Comparison of ENCODE assay signal across 11 cellular contexts in the genomic region with DNA sequence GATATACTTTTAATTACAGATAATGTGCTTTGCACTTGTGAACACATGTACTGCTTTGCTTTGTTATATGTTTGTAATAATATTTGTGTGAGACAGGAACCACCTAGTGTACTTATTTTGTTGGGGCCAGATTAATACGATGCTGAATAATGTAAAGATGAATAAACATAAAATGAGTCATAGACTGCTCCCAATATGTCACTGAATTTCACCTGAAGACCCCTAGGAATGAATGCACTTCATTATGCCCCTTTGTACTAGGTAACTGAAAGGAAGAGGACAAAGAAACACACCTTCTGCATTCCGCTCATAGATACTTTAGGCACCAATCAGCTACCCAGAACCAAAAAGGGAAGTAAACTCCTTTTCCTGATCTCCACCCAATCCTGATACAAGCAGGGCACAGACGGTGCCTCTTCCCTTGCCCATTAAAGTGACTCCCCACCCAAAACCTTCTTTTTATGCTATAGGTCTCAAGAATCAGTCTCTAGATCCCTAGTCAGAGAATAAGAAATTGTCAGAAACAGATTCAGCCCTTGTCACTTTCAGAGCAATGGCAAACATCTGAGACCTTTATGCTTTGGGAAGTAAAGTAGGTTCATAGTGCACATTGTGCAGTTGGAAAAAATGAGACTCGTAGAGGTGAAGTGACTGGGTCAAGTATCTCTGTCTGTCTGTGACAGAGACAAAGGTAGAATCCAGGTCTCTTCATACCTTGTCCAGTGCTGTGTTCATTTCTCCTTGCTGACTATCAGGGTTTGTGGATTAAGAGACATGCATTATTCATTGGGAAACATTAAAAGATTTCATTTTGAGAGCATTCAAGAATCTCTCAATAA. TPM values are rescaled to one million over a fixed set of nuclear protein-coding genes. Genes with fewer than 3 reads are reported as not detected.
DNase-seq lines count a peak whose midpoint lies in the region; ATAC-seq, FAIRE-seq and TF ChIP-seq lines count a peak whose summit lies in the region.
"Had no signal": no experiment of that assay in that cellular context is flagged by ENCODE, and none has a peak within 500 bp of the region (broad histone marks: within the 10 kb centered on the region; RNA-seq: fewer than 3 reads in every experiment).

No MANE protein-coding gene starts in this region.

- peak; percentile 36 for DNase-seq in DND-41
- peak in 41 of 76 experiments; percentile 0 to 65 (median 11) for DNase-seq in HUDEP-2 (lab: John Stamatoyannopoulos, UW; ENCODE audit: unreplicated experiment in 76 of 76)
- peak; percentile 45 for DNase-seq in GM12878 (ENCODE audit: low read depth, low spot score)
- DNase-seq in trophoblast cell = no peak
- no peak for DNase-seq in NCI-H2196 treated with DMSO at 0.1 percent for 48 hours (lab: John Stamatoyannopoulos, UW; ENCODE audit: unreplicated experiment)
- DNase-seq in SIG-M5 (lab: John Stamatoyannopoulos, UW) = no peak
- DNase-seq in NCI-H2227 (lab: John Stamatoyannopoulos, UW; ENCODE audit: unreplicated experiment) = no peak
- DNase-seq: amygdala, NCI-H446 treated with DMSO at 0.1 percent for 48 hours had no signal

- in situ Hi-C loops in GM12878 (cut with MboI) = loop anchor here (5.0 kb wide), 1 partner anchor 199 kb away; the partner anchor contains the start of gene P2RY10

- no peaks in the 10 kb centered on the region for H3K79me1 ChIP-seq in trophoblast cell (ENCODE audit: low read length)

- H2AK5ac ChIP-seq in trophoblast cell (ENCODE audit: low read length) = no peak overlapping the region

- H4K20me1 ChIP-seq in DND-41 (ENCODE audit: insufficient read depth, low read length) (no peaks in the 10 kb centered on the region), GM12878 (ENCODE audit: control insufficient read depth, insufficient read depth) (no peaks in the 10 kb centered on the region)

- TSS peak; percentile 45 for BruUV-seq in GM12878 (replicated peaks; lab: Mats Ljungman, UMichigan)

- CTCF ChIA-PET in GM12878 (lab: Yijun Ruan, JAX) = interaction anchor here (1.4 kb wide), 1 partner anchor 23 kb away, joined by 4 read pairs; no protein-coding TSS in a partner anchor

- no peak for TF ChIP-seq CTCF in DND-41 (IDR thresholded peaks at IDR 0.05; ENCODE audit: borderline replicate concordance, extremely low read depth, low read length, poor library complexity, severe bottlenecking)
- no peak for TF ChIP-seq CTCF in GM12878 (IDR thresholded peaks at IDR 0.05 in 2 of 3, conservative IDR thresholded peaks at IDR 0.05 in 1 of 3; ENCODE audit: control insufficient read depth in 2 of 3, extremely low read depth in 1 of 3, insufficient read depth in 1 of 3, low read depth in 3 of 3, low read length in 3 of 3)

- no peak for TF ChIP-seq RAD21 in GM12878 (IDR thresholded peaks at IDR 0.05; ENCODE audit: insufficient read depth, low read depth, low read length)

- no peak overlapping the region for H3K23ac ChIP-seq in trophoblast cell (ENCODE audit: low read length)

- H3K4me3 ChIP-seq in DND-41 (ENCODE audit: low read depth in 1 of 2, low read length in 2 of 2) (peak overlapping the region; percentile 65 to 71), GM12878 (peak overlapping the region; percentile 39), trophoblast cell (ENCODE audit: low read depth, low read length) (no peak overlapping the region)
- H3K4me3 ChIP-seq: thoracic aorta had no signal

- no peak overlapping the region for H4K8ac ChIP-seq in trophoblast cell (ENCODE audit: low read depth, low read length)

- peak overlapping the region; percentile 86 for H3K27ac ChIP-seq in DND-41 (ENCODE audit: low read length)
- peak overlapping the region; percentile 73 for H3K27ac ChIP-seq in GM12878 (ENCODE audit: control insufficient read depth, insufficient read depth)
- H3K27ac ChIP-seq in trophoblast cell (ENCODE audit: low read depth, low read length) = no peak overlapping the region
- H3K27ac ChIP-seq: thoracic aorta had no signal

- H3K36me3 ChIP-seq in DND-41 (ENCODE audit: insufficient read depth, low read length) = no peaks in the 10 kb centered on the region
- H3K36me3 ChIP-seq in GM12878 (ENCODE audit: control insufficient read depth in 2 of 2, insufficient read depth in 2 of 2, low read length in 1 of 2) = no peaks in the 10 kb centered on the region
- H3K36me3 ChIP-seq in trophoblast cell (ENCODE audit: control insufficient read depth in 1 of 2, insufficient read depth in 2 of 2, low read length in 2 of 2) = no peaks in the 10 kb centered on the region
- H3K36me3 ChIP-seq: thoracic aorta had no signal

- H3K79me2 ChIP-seq in DND-41 (ENCODE audit: insufficient read depth, low read length) (peaks cover 70% of the 10 kb centered on the region), GM12878 (ENCODE audit: control insufficient read depth, insufficient read depth, low read length) (peaks cover 31% of the 10 kb centered on the region), trophoblast cell (ENCODE audit: control insufficient read depth, insufficient read depth, low read length, poor library complexity) (no peaks in the 10 kb centered on the region)

- H3K4ac ChIP-seq in trophoblast cell (ENCODE audit: low read depth, low read length) = no peak overlapping the region

- TF ChIP-seq EP300 in GM12878 (IDR thresholded peaks at IDR 0.05; ENCODE audit: borderline replicate concordance in 1 of 2, control insufficient read depth in 1 of 2, low read depth in 2 of 2, low read length in 2 of 2) = no peak

- intact Hi-C loops in GM12878 (cut with micrococcal nuclease; ENCODE audit: unreplicated experiment) = loop anchor here (1.0 to 5.0 kb wide), 5 partner anchors 36 to 199 kb away; partner anchors contain the start of gene P2RY10

- H3K18ac ChIP-seq in trophoblast cell (ENCODE audit: low read length) = no peak overlapping the region

- no peak overlapping the region for H3K14ac ChIP-seq in trophoblast cell (ENCODE audit: low read length)

- 24% methylated on average over 4 of the region's 4 CpGs for WGBS in GM12878 (ENCODE audit: insufficient coverage, insufficient replicate concordance, low lambda C conversion rate, missing lambda C conversion rate)
- no CpG with 5 or more reads among the region's 4 CpGs for WGBS in trophoblast cell (ENCODE audit: extremely low coverage, insufficient coverage, insufficient read length)

- SMC1A ChIA-PET in GM12878 (lab: Charles Lee; ENCODE audit: uncharacterized antibody, unreplicated experiment) = interaction anchor here (1.2 to 6.4 kb wide), 8 partner anchors 10 to 190 kb away, joined by 3 to 41 read pairs (median 18); no protein-coding TSS in a partner anchor

- ATAC-seq in DND-41 (ENCODE audit: insufficient read depth, low read depth) (peak; percentile 65), GM19043 (IDR thresholded peaks at IDR 0.05; ENCODE audit: low read depth, unreplicated experiment) (peak; percentile 30), GM12878 (peak; percentile 52)

- H3K27me3 ChIP-seq in DND-41 (ENCODE audit: insufficient read depth, low read length, poor library complexity) (no peaks in the 10 kb centered on the region), GM12878 (replicated peaks in 1 of 2; ENCODE audit: control insufficient read depth in 2 of 2, insufficient read depth in 2 of 2, low read length in 1 of 2) (no peaks in the 10 kb centered on the region), trophoblast cell (ENCODE audit: insufficient read depth, low read length) (no peaks in the 10 kb centered on the region)

- H3K9ac ChIP-seq in DND-41 (ENCODE audit: low read depth, low read length) = peak overlapping the region; percentile 84
- peak overlapping the region; percentile 40 for H3K9ac ChIP-seq in GM12878 (ENCODE audit: control insufficient read depth, insufficient read depth, low read length)
- no peak overlapping the region for H3K9ac ChIP-seq in trophoblast cell (ENCODE audit: low read length)

- no peak overlapping the region for H4K91ac ChIP-seq in trophoblast cell (ENCODE audit: low read depth, low read length)

- H3K9me3 ChIP-seq in DND-41 (ENCODE audit: insufficient read depth, low read length, severe bottlenecking) (no peaks in the 10 kb centered on the region), GM12878 (replicated peaks; ENCODE audit: control insufficient read depth, insufficient read depth, low read length) (no peaks in the 10 kb centered on the region), trophoblast cell (ENCODE audit: insufficient read depth, low read depth, low read length) (no peaks in the 10 kb centered on the region)
- H3K9me3 ChIP-seq: thoracic aorta had no signal

- H3K4me1 ChIP-seq in DND-41 (ENCODE audit: insufficient read depth, low read length) = peaks cover 58% of the 10 kb centered on the region
- peaks cover 8% of the 10 kb centered on the region for H3K4me1 ChIP-seq in GM12878 (ENCODE audit: control insufficient read depth, insufficient read depth, low read length)
- H3K4me1 ChIP-seq in trophoblast cell (ENCODE audit: control insufficient read depth in 1 of 2, insufficient read depth in 2 of 2, low read length in 2 of 2) = no peaks in the 10 kb centered on the region

- FAIRE-seq in GM12878 (lab: Jason Lieb, UNC) = no peak

- H2BK5ac ChIP-seq in trophoblast cell (ENCODE audit: low read depth, low read length, poor library complexity) = no peak overlapping the region

- POLR2A ChIA-PET in GM12878 (lab: Charles Lee) = interaction anchor here (0.6 to 1.8 kb wide), 4 partner anchors 35 to 189 kb away, joined by 3 to 6 read pairs (median 4); no protein-coding TSS in a partner anchor

- H2BK120ac ChIP-seq in trophoblast cell (ENCODE audit: insufficient read depth, low read length, poor library complexity) = no peak overlapping the region

- H3K4me2 ChIP-seq in DND-41 (ENCODE audit: insufficient read depth, low read length) (peak overlapping the region; percentile 73), GM12878 (ENCODE audit: control insufficient read depth, insufficient read depth) (peak overlapping the region; percentile 70), trophoblast cell (ENCODE audit: low read length) (no peak overlapping the region)

- RAD21 ChIA-PET in GM12878 (lab: Charles Lee; ENCODE audit: unreplicated experiment) = interaction anchor here (1.0 to 6.0 kb wide), 11 partner anchors 14 to 200 kb away, joined by 3 to 44 read pairs (median 8); no protein-coding TSS in a partner anchor

- H2AFZ ChIP-seq in DND-41 (ENCODE audit: low read depth, low read length) (no peak overlapping the region), GM12878 (ENCODE audit: control insufficient read depth, low read depth, low read length) (peak overlapping the region; percentile 37), trophoblast cell (ENCODE audit: insufficient read depth, low read length, poor library complexity) (no peak overlapping the region)

- no peak overlapping the region for H2BK12ac ChIP-seq in trophoblast cell (ENCODE audit: low read length)

- TF ChIP-seq POLR2A in GM12878 (IDR thresholded peaks at IDR 0.05; ENCODE audit: low read depth, low read length) = no peak

- H4K12ac ChIP-seq in trophoblast cell (ENCODE audit: low read depth, low read length) = no peak overlapping the region

RNA-seq across cellular contexts. Expression of gene GPR174, which starts 2.3 kb away (rescaled TPM):
- total RNA-seq in GM12878 (2013; cell fraction: nucleolus; rRNA removed) = 163 and 164 TPM in 2 replicates
- total RNA-seq in GM12878 (2014; rRNA removed) (6.6 and 7.7 TPM in 2 replicates), GM12878 (2014; rRNA removed; fragmentation: Illumina TruSeq; extraction: Trizol) (6.4 and 7.4 TPM in 2 replicates), GM12878 (2021) (5.5 and 5.7 TPM in 2 replicates)
- polyA plus RNA-seq in GM12878 (2011; ENCODE audit: low read depth) = 4.6 TPM
- polyA plus RNA-seq in GM12878 (2011; rRNA removed) (116 and 118 TPM in 2 replicates), GM12878 (2014; fragmentation: Illumina TruSeq; extraction: Trizol) (6.8 and 7.4 TPM in 2 replicates), GM12878 (2014; fragmentation: Nextera tagmentation; extraction: Ambion mirVana) (1 to 10 TPM; 1.2 to 1.3 TPM), GM12878 (2014; rRNA removed) (4.1 and 5.2 TPM in 2 replicates), GM12878 (2016; fragmentation: Nextera tagmentation; extraction: Ambion mirVana) (1 to 10 TPM; 2.5 to 2.9 TPM)
- 68.1 and 86.2 TPM in 2 replicates for polyA plus RNA-seq in GM12878 (2011; cell fraction: cytosol; rRNA removed)
- polyA plus RNA-seq in GM12878 (2011; cell fraction: nucleus; rRNA removed) = 84.7 and 106 TPM in 2 replicates
- polyA plus RNA-seq in GM12878 (2012) = 3.7 and 3.9 TPM in 2 replicates
- 406 and 510 TPM in 2 replicates for polyA minus RNA-seq in GM12878 (2011; rRNA and poly(A)+ RNA removed)
- 58.7 and 63.0 TPM in 2 replicates for polyA minus RNA-seq in GM12878 (2011; cell fraction: cytosol; rRNA and poly(A)+ RNA removed)
- polyA minus RNA-seq in GM12878 (2011; cell fraction: nucleus; rRNA and poly(A)+ RNA removed) = 182 and 202 TPM in 2 replicates
- not detected in 2 replicates for polyA plus RNA-seq in trophoblast cell (2013)

Comparison
In these comparisons a context has a peak if more than half of its experiments do, and no peak if none do; other contexts are left out.
1. DNase-seq: peak in DND-41 (single experiment), HUDEP-2 (41 of 76) and GM12878 (single experiment); none in trophoblast cell (0 of 2), NCI-H2196 treated with DMSO at 0.1 percent for 48 hours (single experiment), SIG-M5 (single experiment) and NCI-H2227 (single experiment).
2. Peak in every context shown above with its lines, with median percentiles within 50 percentile points of each other: ATAC-seq.